21 cellular contexts compared by ENCODE assay signal in genomic region chr17:6240001-6240400, GRCh38.
"Had no signal": no experiment of that assay in that cellular context is flagged by ENCODE, and none has a peak within 500 bp of the region (broad histone marks: within the 10 kb centered on the region; RNA-seq: fewer than 3 reads in every experiment).

No MANE protein-coding gene starts in this region.

- H3K36me3 ChIP-seq: brain microvascular endothelial cell, cardiac muscle cell, SJCRH30 had no signal

- H3K4me3 Mint-ChIP-seq: activated B cell treated with CpG ODN at 0.5 μM for 24 hours; activated CD4-positive, alpha-beta memory T cell treated with anti-CD3 and anti-CD28 coated beads for 36 hours; activated CD4-positive, alpha-beta T cell treated with anti-CD3 and anti-CD28 coated beads, Interleukin-2, amount 10 ng/mL, durations not matched to agents 7 days and 5 days; activated naive CD8-positive, alpha-beta T cell; activated T-cell treated with anti-CD3 and anti-CD28 coated beads, Interleukin-2, amount 50 U/mL, for 4 hours had no signal

- H3K27ac ChIP-seq: brain microvascular endothelial cell, cardiac muscle cell, SJCRH30 had no signal

- H3K4me3 ChIP-seq: cardiac muscle cell, SJCRH30 had no signal

- H3K27ac Mint-ChIP-seq: activated B cell treated with CpG ODN at 0.5 μM for 24 hours; activated CD4-positive, alpha-beta memory T cell treated with anti-CD3 and anti-CD28 coated beads for 36 hours; activated CD4-positive, alpha-beta T cell treated with anti-CD3 and anti-CD28 coated beads, Interleukin-2, amount 10 ng/mL, durations not matched to agents 7 days and 5 days; activated naive CD8-positive, alpha-beta T cell had no signal

- H3K9me3 Mint-ChIP-seq: activated B cell treated with CpG ODN at 0.5 μM for 24 hours; activated CD4-positive, alpha-beta memory T cell treated with anti-CD3 and anti-CD28 coated beads for 36 hours; activated CD4-positive, alpha-beta T cell treated with anti-CD3 and anti-CD28 coated beads, Interleukin-2, amount 10 ng/mL, durations not matched to agents 7 days and 5 days; activated T-cell treated with anti-CD3 and anti-CD28 coated beads, Interleukin-2, amount 50 U/mL, for 4 hours had no signal

- H3K4me1 Mint-ChIP-seq: activated B cell treated with CpG ODN at 0.5 μM for 24 hours; activated CD4-positive, alpha-beta T cell treated with anti-CD3 and anti-CD28 coated beads, Interleukin-2, amount 10 ng/mL, durations not matched to agents 7 days and 5 days had no signal

- H3K36me3 Mint-ChIP-seq: activated CD4-positive, alpha-beta memory T cell treated with anti-CD3 and anti-CD28 coated beads for 36 hours; activated naive CD8-positive, alpha-beta T cell had no signal

- ATAC-seq: activated T-cell treated with anti-CD3 and anti-CD28 coated beads, Interleukin-2, amount 50 U/mL, for 4 hours had no signal

- H3K27me3 ChIP-seq: brain microvascular endothelial cell, SJCRH30 had no signal

- H3K4me1 ChIP-seq: SJCRH30 had no signal

- H3K9me3 ChIP-seq: SJCRH30, SK-N-SH had no signal

- DNase-seq: activated B cell treated with CpG ODN at 0.5 μM for 24 hours; activated CD4-positive, alpha-beta memory T cell treated with anti-CD3 and anti-CD28 coated beads for 36 hours; activated CD4-positive, alpha-beta T cell treated with anti-CD3 and anti-CD28 coated beads, Interleukin-2, amount 10 ng/mL, durations not matched to agents 7 days and 5 days; activated CD8-positive, alpha-beta memory T cell treated with anti-CD3 and anti-CD28 coated beads for 24 hours; activated effector memory CD4-positive, alpha-beta T cell treated with anti-CD3 and anti-CD28 coated beads, Interleukin-2, amount 50 U/mL, for 16 hours; activated naive CD4-positive, alpha-beta T cell treated with Interleukin-2 at 50 U/mL for 16 hours; activated T-cell treated with anti-CD3 and anti-CD28 coated beads, Interleukin-2, amount 50 U/mL, for 4 hours; brain microvascular endothelial cell; Kasumi-1; KBM-7; NCI-H146; NCI-H187 treated with DMSO at 0.1 percent for 48 hours; NCI-H2081 treated with DMSO at 0.1 percent for 48 hours; NCI-H446; NCI-H524; Right ventricle myocardium superior; SJCRH30; SK-N-SH; T-helper 1 cell had no signal
